19 cellular contexts compared by ENCODE assay signal in genomic region chr18:60018801-60019462, GRCh38.
A peak's percentile ranks its signal among the peaks of the same experiment; 100 is the strongest.
DNase-seq lines count a peak whose midpoint lies in the region; ATAC-seq and TF ChIP-seq lines count a peak whose summit lies in the region.
"Had no signal": no experiment of that assay in that cellular context is flagged by ENCODE, and none has a peak within 500 bp of the region (broad histone marks: within the 10 kb centered on the region; RNA-seq: fewer than 3 reads in every experiment).

No MANE protein-coding gene starts in this region.

- H3K4me3 Mint-ChIP-seq in stimulated activated effector memory CD8-positive, alpha-beta T cell treated with anti-CD3 and anti-CD28 coated beads, Interleukin-12 subunit alpha, Interleukin-12 subunit beta, amount 100 ng/mL, for 72 hours: no peak overlapping the region
- H3K4me3 Mint-ChIP-seq: H9 had no signal

- H3K79me2 ChIP-seq in PC-3 (ENCODE audit: low read length): no peaks in the 10 kb centered on the region

- WGBS in suprapubic skin: 19% methylated on average over 3 of the region's 3 CpGs

- DNase-seq in ELR (ENCODE audit: low read depth): peak; percentile 70
- peak; percentile 49 for DNase-seq in PC-3
- DNase-seq in choroid plexus epithelial cell (ENCODE audit: low read depth): peak; percentile 47
- peak; percentile 71 for DNase-seq in renal cortical epithelial cell (ENCODE audit: low read depth)
- DNase-seq in suprapubic skin (ENCODE audit: low spot score in 2 of 2): no peak
- no peak for DNase-seq in stimulated activated effector memory CD8-positive, alpha-beta T cell treated with anti-CD3 and anti-CD28 coated beads, Interleukin-12 subunit alpha, Interleukin-12 subunit beta, amount 100 ng/mL, for 72 hours (ENCODE audit: low spot score in 2 of 2)
- DNase-seq: activated CD8-positive, alpha-beta memory T cell treated with anti-CD3 and anti-CD28 coated beads, Interleukin-2, amount 50 U/mL, for 48 hours; activated gamma-delta T cell; adrenal gland; cerebellar nuclear complex; effector memory CD4-positive, alpha-beta T cell; H9; lower lobe of right lung; MV-4-11; retina; Right ventricle myocardium superior; testis had no signal

- TF ChIP-seq CTCF in PC-3 (conservative IDR thresholded peaks at IDR 0.05; ENCODE audit: low read depth, low read length) (no peak), choroid plexus epithelial cell (conservative IDR thresholded peaks at IDR 0.05; ENCODE audit: low read depth, low read length) (no peak), suprapubic skin (IDR thresholded peaks at IDR 0.05) (no peak)

- H3K4me2 ChIP-seq in PC-3 (ENCODE audit: low read length): peak overlapping the region; percentile 76

- no peak overlapping the region for H3K27ac Mint-ChIP-seq in stimulated activated effector memory CD8-positive, alpha-beta T cell treated with anti-CD3 and anti-CD28 coated beads, Interleukin-12 subunit alpha, Interleukin-12 subunit beta, amount 100 ng/mL, for 72 hours

- H3K4me1 Mint-ChIP-seq in stimulated activated effector memory CD8-positive, alpha-beta T cell treated with anti-CD3 and anti-CD28 coated beads, Interleukin-12 subunit alpha, Interleukin-12 subunit beta, amount 100 ng/mL, for 72 hours: no peaks in the 10 kb centered on the region

- H2AFZ ChIP-seq in PC-3 (ENCODE audit: low read length): no peak overlapping the region

- peak overlapping the region; percentile 57 for H3K9ac ChIP-seq in PC-3 (ENCODE audit: low read length)

- intact Hi-C loops in PC-3 (cut with micrococcal nuclease): loop anchor here (1.0 kb wide), 1 partner anchor 25 kb away; no protein-coding TSS in a partner anchor

- ATAC-seq in PC-3 (peak; percentile 56), HG03097 (IDR thresholded peaks at IDR 0.05; ENCODE audit: low FRiP score, unreplicated experiment) (no peak)
- ATAC-seq in stimulated activated effector memory CD8-positive, alpha-beta T cell treated with anti-CD3 and anti-CD28 coated beads, Interleukin-12 subunit alpha, Interleukin-12 subunit beta, amount 100 ng/mL, for 72 hours: no peak
- ATAC-seq: lower lobe of right lung had no signal

- no peaks in the 10 kb centered on the region for H3K9me3 Mint-ChIP-seq in stimulated activated effector memory CD8-positive, alpha-beta T cell treated with anti-CD3 and anti-CD28 coated beads, Interleukin-12 subunit alpha, Interleukin-12 subunit beta, amount 100 ng/mL, for 72 hours

- H3K4me3 ChIP-seq in PC-3 (ENCODE audit: low read length): peak overlapping the region; percentile 46
- H3K4me3 ChIP-seq in choroid plexus epithelial cell (ENCODE audit: low read depth, low read length): no peak overlapping the region
- no peak overlapping the region for H3K4me3 ChIP-seq in suprapubic skin
- H3K4me3 ChIP-seq: adrenal gland, lower lobe of right lung, testis had no signal

- no peaks in the 10 kb centered on the region for H3K36me3 Mint-ChIP-seq in stimulated activated effector memory CD8-positive, alpha-beta T cell treated with anti-CD3 and anti-CD28 coated beads, Interleukin-12 subunit alpha, Interleukin-12 subunit beta, amount 100 ng/mL, for 72 hours

- no peaks in the 10 kb centered on the region for H3K9me3 ChIP-seq in PC-3 (ENCODE audit: low read length)
- H3K9me3 ChIP-seq in suprapubic skin: no peaks in the 10 kb centered on the region
- H3K9me3 ChIP-seq: adrenal gland, lower lobe of right lung, neutrophil, testis had no signal

- H3K9me2 ChIP-seq in PC-3 (replicated peaks; ENCODE audit: low read length): no peaks in the 10 kb centered on the region

- TF ChIP-seq POLR2A in suprapubic skin (IDR thresholded peaks at IDR 0.05): no peak

- BruUV-seq in PC-3 (replicated peaks; lab: Mats Ljungman, UMichigan): no TSS peak

- no peaks in the 10 kb centered on the region for H4K20me1 ChIP-seq in PC-3 (ENCODE audit: low read length)

- H3F3A ChIP-seq in PC-3 (ENCODE audit: low read length, unreplicated experiment): no peaks in the 10 kb centered on the region

- no peak for TF ChIP-seq EP300 in suprapubic skin (IDR thresholded peaks at IDR 0.05)

- CTCF ChIA-PET in PC-3 (lab: Charles Lee): no interaction called here

- H3K4me1 ChIP-seq in PC-3 (ENCODE audit: insufficient read depth, low read length): peaks cover 26% of the 10 kb centered on the region
- no peaks in the 10 kb centered on the region for H3K4me1 ChIP-seq in suprapubic skin
- H3K4me1 ChIP-seq: adrenal gland, lower lobe of right lung, testis had no signal

- peak overlapping the region; percentile 89 for H3K27ac ChIP-seq in PC-3 (ENCODE audit: low read length)
- no peak overlapping the region for H3K27ac ChIP-seq in suprapubic skin
- H3K27ac ChIP-seq: adrenal gland, lower lobe of right lung, neutrophil, testis had no signal

- H3K27me3 ChIP-seq in PC-3 (ENCODE audit: low read length) (no peaks in the 10 kb centered on the region), suprapubic skin (no peaks in the 10 kb centered on the region)
- H3K27me3 ChIP-seq: adrenal gland, neutrophil, testis had no signal

- H3K36me3 ChIP-seq in PC-3 (ENCODE audit: low read depth, low read length) (no peaks in the 10 kb centered on the region), suprapubic skin (no peaks in the 10 kb centered on the region)
- H3K36me3 ChIP-seq: adrenal gland, lower lobe of right lung, neutrophil had no signal

- POLR2A ChIA-PET in PC-3 (lab: Charles Lee; ENCODE audit: unreplicated experiment): interaction anchor here (0.6 kb wide), 1 partner anchor 1798 kb away, joined by 3 read pairs; no protein-coding TSS in a partner anchor

Comparison
In these comparisons a context has a peak if more than half of its experiments do, and no peak if none do; other contexts are left out.
1. DNase-seq: peak in ELR (single experiment), PC-3 (single experiment), choroid plexus epithelial cell (single experiment) and renal cortical epithelial cell (single experiment); none in suprapubic skin (0 of 2) and stimulated activated effector memory CD8-positive, alpha-beta T cell treated with anti-CD3 and anti-CD28 coated beads, Interleukin-12 subunit alpha, Interleukin-12 subunit beta, amount 100 ng/mL, for 72 hours (0 of 2).